Comparison of ENCODE assay signal across 19 cellular contexts in genomic region chr14:94775875-94776217, GRCh38. TPM values are rescaled to one million over a fixed set of nuclear protein-coding genes. Genes with fewer than 3 reads are reported as not detected.
A peak's percentile ranks its signal among the peaks of the same experiment; 100 is the strongest.
DNase-seq lines count a peak whose midpoint lies in the region; ATAC-seq, FAIRE-seq and TF ChIP-seq lines count a peak whose summit lies in the region.
"Had no signal": no experiment of that assay in that cellular context is flagged by ENCODE, and none has a peak within 500 bp of the region (broad histone marks: within the 10 kb centered on the region; RNA-seq: fewer than 3 reads in every experiment).

No MANE protein-coding gene starts in this region.

- H3K9me3 ChIP-seq in adipocyte (ENCODE audit: control insufficient read depth, low read length) (no peaks in the 10 kb centered on the region), keratinocyte (ENCODE audit: control insufficient read depth, low read depth, low read length) (peaks cover 7% of the 10 kb centered on the region)
- H3K9me3 ChIP-seq: HAP-1, tibial artery had no signal

- H3K27me3 ChIP-seq in adipocyte (replicated peaks; ENCODE audit: control insufficient read depth, insufficient read depth, low read length) (no peaks in the 10 kb centered on the region), keratinocyte (ENCODE audit: control insufficient read depth, extremely low read depth, insufficient read depth, low read length) (peaks cover 56% of the 10 kb centered on the region)

- peak; percentile 8 for DNase-seq in EH (ENCODE audit: low read depth)
- peak; percentile 25 for DNase-seq in HS-5 (ENCODE audit: low read depth)
- DNase-seq in adipocyte (ENCODE audit: low read depth): peak; percentile 37
- no peak for DNase-seq in keratinocyte (ENCODE audit: low read depth, low spot score)
- no peak for DNase-seq in left cardiac atrium
- no peak for DNase-seq in AML-193 (lab: John Stamatoyannopoulos, UW)
- DNase-seq in NK-92 (lab: John Stamatoyannopoulos, UW; ENCODE audit: unreplicated experiment): no peak
- DNase-seq: activated CD8-positive, alpha-beta memory T cell treated with anti-CD3 and anti-CD28 coated beads, Interleukin-2, amount 10 ng/mL, durations not matched to agents 7 days and 5 days; activated gamma-delta T cell treated with Interleukin-2 at 50 U/mL for 16 hours; NCI-H1048; NCI-H774; ovary; tibial artery had no signal

- H3K4me2 ChIP-seq in keratinocyte (ENCODE audit: control insufficient read depth, extremely low read depth, insufficient read depth, low read depth, low read length): peak overlapping the region; percentile 12

- no peak for TF ChIP-seq CTCF in keratinocyte (optimal IDR thresholded peaks at IDR 0.05 in 1 of 3, IDR thresholded peaks at IDR 0.05 in 1 of 3, conservative IDR thresholded peaks at IDR 0.05 in 1 of 3; ENCODE audit: extremely low read depth in 1 of 3, insufficient read depth in 2 of 3, low read length in 3 of 3)

- H3K27ac ChIP-seq in keratinocyte (ENCODE audit: control insufficient read depth, insufficient read depth, low read length): no peak overlapping the region
- H3K27ac ChIP-seq: BLaER1 treated with 17β-estradiol and CSF1 and Interleukin-3, amounts not matched to agents 10 nM and 100 nM; ovary; tibial artery had no signal

- no peaks in the 10 kb centered on the region for H4K20me1 ChIP-seq in keratinocyte (ENCODE audit: control insufficient read depth, extremely low read depth, insufficient read depth, low read length)

- H3K4me3 ChIP-seq in adipocyte (ENCODE audit: low read length) (peak overlapping the region; percentile 44), keratinocyte (ENCODE audit: control insufficient read depth in 2 of 3, extremely low read depth in 1 of 3, insufficient read depth in 2 of 3, low read depth in 1 of 3, low read length in 3 of 3) (no peak overlapping the region)
- H3K4me3 ChIP-seq: HAP-1, ovary, tibial artery had no signal

- no peaks in the 10 kb centered on the region for H3K79me2 ChIP-seq in keratinocyte (ENCODE audit: control insufficient read depth, insufficient read depth, low read length)

- dilution Hi-C loops in keratinocyte (cut with MboI; ENCODE audit: extremely low pct_ligation_motif_present, low sequenced_read_pairs): no loop called here

- no peak for ATAC-seq in left cardiac atrium
- ATAC-seq: activated CD8-positive, alpha-beta memory T cell treated with anti-CD3 and anti-CD28 coated beads, Interleukin-2, amount 10 ng/mL, durations not matched to agents 7 days and 5 days; left lobe of liver had no signal

- H3K9ac ChIP-seq in adipocyte (ENCODE audit: low read length) (no peak overlapping the region), keratinocyte (ENCODE audit: control insufficient read depth, extremely low read depth, insufficient read depth, low read length) (no peak overlapping the region)
- H3K9ac ChIP-seq: BLaER1 treated with 17β-estradiol and CSF1 and Interleukin-3, amounts not matched to agents 10 nM and 100 nM had no signal

- H3K9me1 ChIP-seq in keratinocyte (ENCODE audit: control insufficient read depth, extremely low read depth, insufficient read depth, low read length): no peaks in the 10 kb centered on the region

- H3K36me3 ChIP-seq in adipocyte (ENCODE audit: control insufficient read depth, insufficient read depth, low read length, severe bottlenecking) (no peaks in the 10 kb centered on the region), keratinocyte (ENCODE audit: control insufficient read depth in 2 of 2, extremely low read depth in 1 of 2, insufficient read depth in 2 of 2, low read length in 2 of 2) (no peaks in the 10 kb centered on the region)
- H3K36me3 ChIP-seq: BLaER1 treated with 17β-estradiol and CSF1 and Interleukin-3, amounts not matched to agents 10 nM and 100 nM; HAP-1; ovary; tibial artery had no signal

- H3K4me1 ChIP-seq in adipocyte (ENCODE audit: control insufficient read depth, insufficient read depth, low read length) (peaks cover 5% of the 10 kb centered on the region), keratinocyte (ENCODE audit: control insufficient read depth, extremely low read depth, insufficient read depth, low read length) (no peaks in the 10 kb centered on the region)
- H3K4me1 ChIP-seq: tibial artery had no signal

- FAIRE-seq in keratinocyte (lab: Jason Lieb, UNC): no peak
- FAIRE-seq: GM18507 had no signal

- no peak overlapping the region for H2AFZ ChIP-seq in keratinocyte (ENCODE audit: control insufficient read depth, low read length)

- intact Hi-C loops in left cardiac atrium (cut with DNase I): no loop called here

RNA-seq across cellular contexts. Expression of gene GSC, which starts 5.9 kb away (rescaled TPM):
- polyA plus RNA-seq in keratinocyte: not detected in 3 replicates
- not detected for polyA plus RNA-seq in keratinocyte (2011; ENCODE audit: low read depth)
- not detected in 2 replicates for polyA plus RNA-seq in keratinocyte (2011; cell fraction: cytosol; rRNA removed)
- not detected in 2 replicates for polyA plus RNA-seq in keratinocyte (2011; cell fraction: nucleus; rRNA removed)
- polyA plus RNA-seq in keratinocyte (2012; ENCODE audit: low replicate concordance): not detected in 2 replicates
- polyA minus RNA-seq in keratinocyte: not detected in 3 replicates
- not detected for polyA minus RNA-seq in keratinocyte (2011; cell fraction: cytosol; rRNA and poly(A)+ RNA removed)
- not detected in 2 replicates for polyA minus RNA-seq in keratinocyte (2011; cell fraction: nucleus; rRNA and poly(A)+ RNA removed)
- total RNA-seq in left cardiac atrium: under 1 TPM; 0.39 to 0.71 TPM
- total RNA-seq: left lobe of liver; RPMI7951; T-helper 2 cell treated with Interferon-gamma antibody and Interleukin-4, amounts not matched to agents 100 ng/mL and 5 ng/mL, for 36 hours had no signal

Comparison
In these comparisons a context has a peak if more than half of its experiments do, and no peak if none do; other contexts are left out.
1. DNase-seq: peak in EH (single experiment), HS-5 (single experiment) and adipocyte (single experiment); none in keratinocyte (single experiment), left cardiac atrium (single experiment), AML-193 (0 of 2) and NK-92 (single experiment).